In genomic region chr2:9750224-9751215, GRCh38 we compare ENCODE assay signal across 23 cellular contexts.
DNase-seq lines count a peak whose midpoint lies in the region; ATAC-seq, FAIRE-seq and TF ChIP-seq lines count a peak whose summit lies in the region.
"Had no signal": no experiment of that assay in that cellular context is flagged by ENCODE, and none has a peak within 500 bp of the region (broad histone marks: within the 10 kb centered on the region; RNA-seq: fewer than 3 reads in every experiment).

No MANE protein-coding gene starts in this region.

- H3K36me3 ChIP-seq in IMR-90 (ENCODE audit: control insufficient read depth, insufficient read depth, low read length), result no peaks in the 10 kb centered on the region
- H3K36me3 ChIP-seq in GM12878 (ENCODE audit: control insufficient read depth in 2 of 2, insufficient read depth in 2 of 2, low read length in 1 of 2), result no peaks in the 10 kb centered on the region
- no peaks in the 10 kb centered on the region for H3K36me3 ChIP-seq in gastrocnemius medialis
- no peaks in the 10 kb centered on the region for H3K36me3 ChIP-seq in endodermal cell (ENCODE audit: control insufficient read depth, insufficient read depth, low read length)
- H3K36me3 ChIP-seq: left lung, prostate gland, uterus had no signal

- DNase-seq in T-helper 1 cell (no peak), IMR-90 (no peak), GM12878 (ENCODE audit: low read depth, low spot score) (no peak), gastrocnemius medialis (no peak), NCI-H2029 (lab: John Stamatoyannopoulos, UW) (no peak), endodermal cell (no peak)
- DNase-seq: activated CD4-positive, alpha-beta T cell treated with anti-CD3 and anti-CD28 coated beads, Interleukin-2, amount 50 U/mL, for 48 hours; activated CD4-positive, CD25-positive, alpha-beta regulatory T cell; CD8-positive, alpha-beta T cell; cerebellar nuclear complex; DMS153; left lung; mesenchymal stem cell; NK-92 treated with Interleukin-12 subunit alpha and Interleukin-12 subunit beta, amount 100 ng/mL, for 24 hours; PC-9; SHP77 treated with DMSO at 0.1 percent for 48 hours; stimulated activated naive CD4-positive, alpha-beta T cell treated with Interleukin-2 at 50 U/mL for 16 hours; testis; uterus had no signal

- CTCF ChIA-PET in IMR-90 (lab: Yijun Ruan, JAX), result interaction anchor here (0.6 kb wide), 1 partner anchor 21 kb away, joined by 12 read pairs; no protein-coding TSS in a partner anchor
- CTCF ChIA-PET in GM12878 (lab: Yijun Ruan, JAX), result interaction anchor here (1.2 to 2.1 kb wide), 3 partner anchors 19 to 49 kb away, joined by 3 to 11 read pairs (median 5); no protein-coding TSS in a partner anchor

- SMC1A ChIA-PET in GM12878 (lab: Charles Lee; ENCODE audit: uncharacterized antibody, unreplicated experiment), result interaction anchor here (0.6 to 1.4 kb wide), 2 partner anchors 12 to 555 kb away, joined by 4 read pairs; no protein-coding TSS in a partner anchor

- H3K4me2 ChIP-seq in IMR-90 (ENCODE audit: low read depth, low read length) (no peak overlapping the region), GM12878 (ENCODE audit: control insufficient read depth, insufficient read depth) (peak overlapping the region; percentile 67)
- H3K4me2 ChIP-seq: PC-9 had no signal

- peaks cover 55% of the 10 kb centered on the region for H3K4me1 Mint-ChIP-seq in T-helper 1 cell treated with Interleukin-12 subunit alpha and Interleukin-12 subunit beta and Interleukin-4 antibody, amounts not matched to agents 30 μg/mL and 1 μg/mL, for 36 hours (ENCODE audit: low read depth)
- peaks cover 10% of the 10 kb centered on the region for H3K4me1 Mint-ChIP-seq in endodermal cell

- H3K4me1 ChIP-seq in IMR-90 (ENCODE audit: control insufficient read depth, insufficient read depth, low read length), result peaks cover 10% of the 10 kb centered on the region
- H3K4me1 ChIP-seq in GM12878 (ENCODE audit: control insufficient read depth, insufficient read depth, low read length), result peaks cover 47% of the 10 kb centered on the region
- peaks cover 32 to 41% of the 10 kb centered on the region in 2 donors for H3K4me1 ChIP-seq in gastrocnemius medialis
- no peaks in the 10 kb centered on the region for H3K4me1 ChIP-seq in endodermal cell (ENCODE audit: control insufficient read depth, insufficient read depth, low read length)
- H3K4me1 ChIP-seq: uterus had no signal

- 70% methylated on average over 2 of the region's 9 CpGs; no CpG with 5 or more reads in 1 of the 2 experiments for WGBS in IMR-90 (ENCODE audit: extremely low coverage in 2 of 2, insufficient read length in 1 of 2), 2 experiments
- WGBS in GM12878 (ENCODE audit: insufficient coverage, insufficient replicate concordance, low lambda C conversion rate, missing lambda C conversion rate), result 44% methylated on average over 9 of the region's 9 CpGs
- 89 to 92% methylated on average over 7 to 9 of the region's 9 CpGs for WGBS in endodermal cell (ENCODE audit: insufficient coverage in 1 of 2, insufficient read length in 1 of 2), 2 experiments

- intact Hi-C loops in IMR-90 (cut with micrococcal nuclease), result no loop called here
- intact Hi-C loops in GM12878 (cut with micrococcal nuclease; ENCODE audit: unreplicated experiment), result no loop called here
- intact Hi-C loops in gastrocnemius medialis (cut with DNase I; ENCODE audit: low total_unique reads), result no loop called here

- H2AFZ ChIP-seq in IMR-90 (replicated peaks; ENCODE audit: low read length, poor library complexity), result peak overlapping the region; percentile 10
- peak overlapping the region; percentile 10 for H2AFZ ChIP-seq in GM12878 (ENCODE audit: control insufficient read depth, low read depth, low read length)
- H2AFZ ChIP-seq: PC-9 had no signal

- no peak overlapping the region for H4K5ac ChIP-seq in IMR-90 (ENCODE audit: low read depth, low read length)

- RAD21 ChIA-PET in GM12878 (lab: Charles Lee; ENCODE audit: unreplicated experiment), result no interaction called here

- no peak overlapping the region for H3K9ac ChIP-seq in IMR-90 (ENCODE audit: low read depth, low read length)
- H3K9ac ChIP-seq in GM12878 (ENCODE audit: control insufficient read depth, insufficient read depth, low read length), result no peak overlapping the region
- no peak overlapping the region for H3K9ac ChIP-seq in endodermal cell (ENCODE audit: extremely low read depth, low read length, poor library complexity, severe bottlenecking)

- H3K27ac Mint-ChIP-seq in T-helper 1 cell treated with Interleukin-12 subunit alpha and Interleukin-12 subunit beta and Interleukin-4 antibody, amounts not matched to agents 30 μg/mL and 1 μg/mL, for 36 hours, result peak overlapping the region; percentile 38
- H3K27ac Mint-ChIP-seq in endodermal cell, result no peak overlapping the region
- H3K27ac Mint-ChIP-seq: CD8-positive, alpha-beta T cell had no signal

- H3K4me3 ChIP-seq in IMR-90 (ENCODE audit: insufficient read depth, low read depth, low read length) (no peak overlapping the region), GM12878 (no peak overlapping the region), gastrocnemius medialis (no peak overlapping the region), endodermal cell (ENCODE audit: low read length) (no peak overlapping the region)
- H3K4me3 ChIP-seq: left lung, PC-9, prostate gland, testis, uterus had no signal

- H3K9me1 ChIP-seq in IMR-90 (ENCODE audit: insufficient read depth, low read length), result peaks cover 2% of the 10 kb centered on the region; the same call in 1 of the 2 replicates

- no peaks in the 10 kb centered on the region for H3K79me1 ChIP-seq in IMR-90 (ENCODE audit: low read depth in 1 of 2, low read length in 2 of 2)

- H2AK5ac ChIP-seq in IMR-90 (ENCODE audit: low read depth, low read length), result no peak overlapping the region

- TF ChIP-seq CTCF in IMR-90 (conservative IDR thresholded peaks at IDR 0.05; ENCODE audit: low read depth, low read length) (no peak), GM12878 (IDR thresholded peaks at IDR 0.05 in 2 of 3, conservative IDR thresholded peaks at IDR 0.05 in 1 of 3; ENCODE audit: control insufficient read depth in 2 of 3, extremely low read depth in 1 of 3, insufficient read depth in 1 of 3, low read depth in 3 of 3, low read length in 3 of 3) (no peak), gastrocnemius medialis (IDR thresholded peaks at IDR 0.05 in 4 of 5, conservative IDR thresholded peaks at IDR 0.05 in 1 of 5) (no peak), endodermal cell (conservative IDR thresholded peaks at IDR 0.05) (no peak)

- H3K27me3 Mint-ChIP-seq in T-helper 1 cell treated with Interleukin-12 subunit alpha and Interleukin-12 subunit beta and Interleukin-4 antibody, amounts not matched to agents 30 μg/mL and 1 μg/mL, for 36 hours (ENCODE audit: low read depth), result peaks cover 11% of the 10 kb centered on the region
- H3K27me3 Mint-ChIP-seq in endodermal cell (ENCODE audit: insufficient read depth), result peaks cover 5% of the 10 kb centered on the region

- TF ChIP-seq RAD21 in IMR-90 (IDR thresholded peaks at IDR 0.05; ENCODE audit: low read length) (no peak), GM12878 (IDR thresholded peaks at IDR 0.05; ENCODE audit: insufficient read depth, low read depth, low read length) (no peak)

- no peak overlapping the region for H2BK15ac ChIP-seq in IMR-90 (ENCODE audit: low read depth, low read length)

- H3K27me3 ChIP-seq in IMR-90 (ENCODE audit: control insufficient read depth, insufficient read depth, low read length), result no peaks in the 10 kb centered on the region; the same call in 1 of the 2 replicates
- peaks cover 0 to under 1% of the 10 kb centered on the region in 2 experiments; a peak in 1 of 4 replicates for H3K27me3 ChIP-seq in GM12878 (replicated peaks in 1 of 2; ENCODE audit: control insufficient read depth in 2 of 2, insufficient read depth in 2 of 2, low read length in 1 of 2)
- no peaks in the 10 kb centered on the region for H3K27me3 ChIP-seq in gastrocnemius medialis
- no peaks in the 10 kb centered on the region for H3K27me3 ChIP-seq in endodermal cell (ENCODE audit: control insufficient read depth, insufficient read depth, low read length, poor library complexity, severe bottlenecking)
- H3K27me3 ChIP-seq: testis, uterus had no signal

- no peak overlapping the region for H2BK5ac ChIP-seq in IMR-90 (ENCODE audit: low read depth, low read length, poor library complexity, severe bottlenecking)

- no peak overlapping the region for H2BK20ac ChIP-seq in IMR-90 (ENCODE audit: low read depth, low read length)

- no peak overlapping the region for H3K4ac ChIP-seq in IMR-90 (ENCODE audit: low read depth, low read length)

- H4K91ac ChIP-seq in IMR-90 (ENCODE audit: insufficient read depth, low read depth, low read length), result no peak overlapping the region

- H3K9me3 ChIP-seq in IMR-90 (ENCODE audit: control insufficient read depth, insufficient read depth, low read length), result no peaks in the 10 kb centered on the region
- no peaks in the 10 kb centered on the region for H3K9me3 ChIP-seq in GM12878 (replicated peaks; ENCODE audit: control insufficient read depth, insufficient read depth, low read length)
- H3K9me3 ChIP-seq in gastrocnemius medialis, result no peaks in the 10 kb centered on the region
- no peaks in the 10 kb centered on the region for H3K9me3 ChIP-seq in endodermal cell (ENCODE audit: control insufficient read depth, low read length)
- H3K9me3 ChIP-seq: left lung, prostate gland, testis, uterus had no signal

- H3K14ac ChIP-seq in IMR-90 (replicated peaks; ENCODE audit: low read depth, low read length), result no peak overlapping the region

- in situ Hi-C loops in IMR-90 (cut with MboI; ENCODE audit: low sequenced_read_pairs), result no loop called here
- in situ Hi-C loops in GM12878 (cut with MboI), result no loop called here
- in situ Hi-C loops in gastrocnemius medialis (cut with MboI; ENCODE audit: low sequenced_read_pairs in 4 of 4), result no loop called here

- no peak overlapping the region for H3K56ac ChIP-seq in IMR-90 (ENCODE audit: extremely low read depth, insufficient read depth, low read length)

- TF ChIP-seq POLR2A in IMR-90 (IDR thresholded peaks at IDR 0.05; ENCODE audit: low read depth, low read length), result no peak
- TF ChIP-seq POLR2A in GM12878 (IDR thresholded peaks at IDR 0.05; ENCODE audit: low read depth, low read length), result no peak
- no peak for TF ChIP-seq POLR2A in gastrocnemius medialis (IDR thresholded peaks at IDR 0.05)

- no peak overlapping the region for H3K18ac ChIP-seq in IMR-90 (ENCODE audit: low read depth, low read length)

- no peaks in the 10 kb centered on the region for H3K79me2 ChIP-seq in GM12878 (ENCODE audit: control insufficient read depth, insufficient read depth, low read length)

- no peak overlapping the region for H2BK120ac ChIP-seq in IMR-90 (ENCODE audit: low read depth, low read length)

- FAIRE-seq in GM12878 (lab: Jason Lieb, UNC), result no peak

- no peak for ATAC-seq in IMR-90 (ENCODE audit: low read depth)
- peak; percentile 10; the same call in 2 of the 3 replicates for ATAC-seq in GM12878
- ATAC-seq in gastrocnemius medialis, result no peak
- no peak for ATAC-seq in HG03045 (IDR thresholded peaks at IDR 0.05; ENCODE audit: unreplicated experiment)
- ATAC-seq: CD8-positive, alpha-beta T cell; left lung had no signal

- POLR2A ChIA-PET in IMR-90 (lab: Charles Lee; ENCODE audit: unreplicated experiment), result no interaction called here
- POLR2A ChIA-PET in GM12878 (lab: Charles Lee), result no interaction called here

- TF ChIP-seq EP300 in GM12878 (IDR thresholded peaks at IDR 0.05; ENCODE audit: borderline replicate concordance in 1 of 2, control insufficient read depth in 1 of 2, low read depth in 2 of 2, low read length in 2 of 2), result no peak

- H4K8ac ChIP-seq in IMR-90 (ENCODE audit: low read depth in 2 of 2, low read length in 2 of 2), result no peak overlapping the region

- no peaks in the 10 kb centered on the region for H3K9me3 Mint-ChIP-seq in T-helper 1 cell treated with Interleukin-12 subunit alpha and Interleukin-12 subunit beta and Interleukin-4 antibody, amounts not matched to agents 30 μg/mL and 1 μg/mL, for 36 hours
- peaks cover 4% of the 10 kb centered on the region for H3K9me3 Mint-ChIP-seq in endodermal cell
- H3K9me3 Mint-ChIP-seq: CD8-positive, alpha-beta T cell had no signal

- no peak overlapping the region for H2AK9ac ChIP-seq in IMR-90 (replicated peaks; ENCODE audit: low read depth, low read length, poor library complexity)

- H4K20me1 ChIP-seq in IMR-90 (ENCODE audit: insufficient read depth, low read length) (no peaks in the 10 kb centered on the region), GM12878 (ENCODE audit: control insufficient read depth, insufficient read depth) (no peaks in the 10 kb centered on the region)

- BruUV-seq in IMR-90 (replicated peaks; lab: Mats Ljungman, UMichigan) (no TSS peak), GM12878 (replicated peaks; lab: Mats Ljungman, UMichigan) (no TSS peak)

- H3K27ac ChIP-seq in IMR-90 (ENCODE audit: insufficient read depth, low read length) (no peak overlapping the region), GM12878 (ENCODE audit: control insufficient read depth, insufficient read depth) (no peak overlapping the region), gastrocnemius medialis (peak overlapping the region in 3 of 4 donors; percentile 36 to 62 (median 49)), endodermal cell (ENCODE audit: low read depth, low read length) (no peak overlapping the region)
- H3K27ac ChIP-seq: 22Rv1, left lung, PC-9, prostate gland, testis, uterus had no signal

- H3K4me3 Mint-ChIP-seq in T-helper 1 cell treated with Interleukin-12 subunit alpha and Interleukin-12 subunit beta and Interleukin-4 antibody, amounts not matched to agents 30 μg/mL and 1 μg/mL, for 36 hours, result no peak overlapping the region
- H3K4me3 Mint-ChIP-seq in endodermal cell, result no peak overlapping the region
- H3K4me3 Mint-ChIP-seq: CD8-positive, alpha-beta T cell had no signal

- dilution Hi-C loops in IMR-90 (cut with HindIII; ENCODE audit: low sequenced_read_pairs, unreplicated experiment), result no loop called here

- H3K23ac ChIP-seq in IMR-90 (ENCODE audit: low read depth, low read length), result no peak overlapping the region

- H3K36me3 Mint-ChIP-seq in T-helper 1 cell treated with Interleukin-12 subunit alpha and Interleukin-12 subunit beta and Interleukin-4 antibody, amounts not matched to agents 30 μg/mL and 1 μg/mL, for 36 hours (ENCODE audit: low read depth), result no peaks in the 10 kb centered on the region
- H3K36me3 Mint-ChIP-seq in endodermal cell (ENCODE audit: low read depth), result no peaks in the 10 kb centered on the region
- H3K36me3 Mint-ChIP-seq: CD8-positive, alpha-beta T cell had no signal

Comparison
In these comparisons a context has a peak if more than half of its experiments do, and no peak if none do; other contexts are left out.
1. H3K27ac ChIP-seq: peak in gastrocnemius medialis (3 of 4); none in IMR-90 (single experiment), GM12878 (single experiment) and endodermal cell (single experiment).